16 cellular contexts compared by ENCODE assay signal in the genomic region with DNA sequence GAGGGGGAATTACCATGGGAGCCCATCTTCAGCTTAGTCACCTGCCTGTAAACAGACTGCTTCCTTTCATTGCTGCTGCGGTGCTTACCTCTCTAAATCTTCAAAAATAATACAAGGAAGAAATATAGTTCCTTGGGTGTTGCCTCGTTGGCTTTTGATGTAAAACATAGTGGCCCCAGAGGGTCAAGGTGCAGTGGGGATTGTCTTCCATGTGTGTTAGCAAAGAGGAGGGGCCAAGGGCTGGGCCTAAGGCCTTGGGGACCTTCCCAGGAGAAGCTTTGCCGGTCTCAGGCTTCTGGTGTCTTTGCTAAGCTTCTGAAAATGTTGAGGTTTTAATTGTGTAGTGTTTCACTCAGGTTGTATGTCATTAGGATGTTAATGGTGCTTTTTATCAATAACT.
A peak's percentile ranks its signal among the peaks of the same experiment; 100 is the strongest.
DNase-seq lines count a peak whose midpoint lies in the region; ATAC-seq and TF ChIP-seq lines count a peak whose summit lies in the region.
"Had no signal": no experiment of that assay in that cellular context is flagged by ENCODE, and none has a peak within 500 bp of the region (broad histone marks: within the 10 kb centered on the region; RNA-seq: fewer than 3 reads in every experiment).

No MANE protein-coding gene starts in this region.

- H3K9me3 ChIP-seq in lower lobe of right lung (no peaks in the 10 kb centered on the region), transverse colon (no peaks in the 10 kb centered on the region)
- H3K9me3 ChIP-seq: BE2C had no signal

- no peaks in the 10 kb centered on the region; the same call in 1 of the 2 replicates for H3K36me3 Mint-ChIP-seq in HFFc6 (ENCODE audit: low read depth)
- H3K36me3 Mint-ChIP-seq: CD4-positive, alpha-beta memory T cell had no signal

- no peaks in the 10 kb centered on the region for H3K4me1 ChIP-seq in lower lobe of right lung
- H3K4me1 ChIP-seq in transverse colon = peaks cover 0 to 9% (median 2%) of the 10 kb centered on the region in 4 donors
- H3K4me1 ChIP-seq: BE2C had no signal

- DNase-seq in HFFc6 = no peak
- DNase-seq in lower lobe of right lung = no peak
- DNase-seq in transverse colon = peak; percentile 27
- DNase-seq in erythroblast (lab: John Stamatoyannopoulos, UW) = no peak
- DNase-seq in activated effector memory CD4-positive, alpha-beta T cell treated with Interleukin-2 at 50 U/mL for 16 hours = no peak
- no peak for DNase-seq in stimulated activated CD4-positive, alpha-beta T cell treated with anti-CD3 and anti-CD28 coated beads, Interleukin-1b, Interleukin-23, amount 100 ng/mL, for 48 hours
- DNase-seq: BE2C; CD4-positive, alpha-beta memory T cell; COR-L47; DND-41; GDM1; GOT3; H9 had no signal

- WGBS in transverse colon (ENCODE audit: low coverage in 1 of 2), 2 donors = 32 to 44% methylated on average over 3 of the region's 3 CpGs

- H3K27ac Mint-ChIP-seq in HFFc6 = peak overlapping the region; percentile 68
- H3K27ac Mint-ChIP-seq: CD4-positive, alpha-beta memory T cell had no signal

- intact Hi-C loops in lower lobe of right lung (cut with DNase I) (no loop called here), transverse colon (cut with DNase I; ENCODE audit: low total_unique reads) (loop anchor here (5.0 kb wide), 1 partner anchor 1177 kb away; no protein-coding TSS in a partner anchor)

- H3K27ac ChIP-seq in angular gyrus (ENCODE audit: low read depth, low read length) (peak overlapping the region; percentile 25), lower lobe of right lung (peak overlapping the region; percentile 2), transverse colon (no peak overlapping the region)
- H3K27ac ChIP-seq: C4-2B had no signal

- peaks cover 3% of the 10 kb centered on the region for H3K27me3 Mint-ChIP-seq in HFFc6 (ENCODE audit: insufficient read depth)

- TF ChIP-seq CTCF in HFFc6 (IDR thresholded peaks at IDR 0.05) = no peak
- no peak for TF ChIP-seq CTCF in lower lobe of right lung (IDR thresholded peaks at IDR 0.05)
- TF ChIP-seq CTCF in transverse colon (IDR thresholded peaks at IDR 0.05) = no peak

- no peak overlapping the region for H3K4me3 Mint-ChIP-seq in HFFc6
- H3K4me3 Mint-ChIP-seq: CD4-positive, alpha-beta memory T cell; H9 had no signal

- H3K27me3 ChIP-seq in lower lobe of right lung (ENCODE audit: low read depth) (no peaks in the 10 kb centered on the region), transverse colon (no peaks in the 10 kb centered on the region)
- H3K27me3 ChIP-seq: BE2C had no signal

- H3K36me3 ChIP-seq in lower lobe of right lung (no peaks in the 10 kb centered on the region), transverse colon (no peaks in the 10 kb centered on the region)
- H3K36me3 ChIP-seq: BE2C had no signal

- ATAC-seq in lower lobe of right lung = no peak
- ATAC-seq: HepG2 had no signal

- no peak for TF ChIP-seq EP300 in transverse colon (IDR thresholded peaks at IDR 0.05; ENCODE audit: low read depth)

- H3K9me3 Mint-ChIP-seq in HFFc6 = peaks cover 4% of the 10 kb centered on the region; the same call in 1 of the 2 replicates
- H3K9me3 Mint-ChIP-seq: H9 had no signal

- H3K4me3 ChIP-seq in lower lobe of right lung (no peak overlapping the region), transverse colon (no peak overlapping the region)

- in situ Hi-C loops in transverse colon (cut with MboI; ENCODE audit: low pct_ligation_motif_present in 1 of 4, low pct_unique_long_range_greater_than_20kb in 1 of 4, low sequenced_read_pairs in 3 of 4) = no loop called here

- peaks cover 37% of the 10 kb centered on the region for H3K4me1 Mint-ChIP-seq in HFFc6 (ENCODE audit: low read depth)
- H3K4me1 Mint-ChIP-seq: CD4-positive, alpha-beta memory T cell had no signal

- TF ChIP-seq POLR2A in transverse colon (IDR thresholded peaks at IDR 0.05) = no peak
- no peak for TF ChIP-seq POLR2A in erythroblast (IDR thresholded peaks at IDR 0.05; ENCODE audit: low read length)

Comparison
In these comparisons a context has a peak if more than half of its experiments do, and no peak if none do; other contexts are left out.
1. H3K27ac ChIP-seq: peak in angular gyrus (single experiment) and lower lobe of right lung (single experiment); none in transverse colon (0 of 4).